Comparison of ENCODE assay signal across 17 cellular contexts in genomic region chr11:8204596-8204995, GRCh38. TPM values are rescaled to one million over a fixed set of nuclear protein-coding genes. Genes with fewer than 3 reads are reported as not detected.
DNase-seq lines count a peak whose midpoint lies in the region; ATAC-seq and TF ChIP-seq lines count a peak whose summit lies in the region.
"Had no signal": no experiment of that assay in that cellular context is flagged by ENCODE, and none has a peak within 500 bp of the region (broad histone marks: within the 10 kb centered on the region; RNA-seq: fewer than 3 reads in every experiment).

No MANE protein-coding gene starts in this region.

- DNase-seq in activated CD8-positive, alpha-beta memory T cell treated with anti-CD3 and anti-CD28 coated beads, Interleukin-2, amount 10 ng/mL, durations not matched to agents 7 days and 5 days = peak; percentile 19
- DNase-seq in activated CD8-positive, alpha-beta memory T cell treated with anti-CD3 and anti-CD28 coated beads, Interleukin-2, amount 50 U/mL, for 4 hours = no peak
- DNase-seq in H7 (peak; percentile 1), islet precursor cell (peak; percentile 26), posterior vena cava (ENCODE audit: low spot score) (peak; percentile 18), NCI-H2029 (lab: John Stamatoyannopoulos, UW) (no peak), testis (no peak)
- DNase-seq: C1 segment of cervical spinal cord; CD4-positive, alpha-beta memory T cell; DMS79; GM23248 had no signal

- H3K27me3 ChIP-seq in H7 (ENCODE audit: control insufficient read depth, insufficient read depth, low read length) (no peaks in the 10 kb centered on the region), testis (no peaks in the 10 kb centered on the region)

- H3K27me3 Mint-ChIP-seq in activated CD8-positive, alpha-beta memory T cell treated with anti-CD3 and anti-CD28 coated beads, Interleukin-2, amount 10 ng/mL, durations not matched to agents 7 days and 5 days = peaks cover 28% of the 10 kb centered on the region

- TF ChIP-seq POLR2A in testis (IDR thresholded peaks at IDR 0.05) = no peak

- H3K9me3 ChIP-seq in testis = no peaks in the 10 kb centered on the region

- CTCF ChIA-PET in activated CD8-positive, alpha-beta memory T cell treated with anti-CD3 and anti-CD28 coated beads, Interleukin-2, amount 10 ng/mL, durations not matched to agents 7 days and 5 days (lab: Charles Lee) = interaction anchor here (1.0 to 2.2 kb wide), 2 partner anchors 12 to 59 kb away, joined by 3 to 5 read pairs; partner anchors contain the start of gene LMO1

- WGBS in testis, 2 donors = 63 to 80% methylated on average over 5 of the region's 5 CpGs

- no peak overlapping the region for H3K27ac Mint-ChIP-seq in activated CD8-positive, alpha-beta memory T cell treated with anti-CD3 and anti-CD28 coated beads, Interleukin-2, amount 10 ng/mL, durations not matched to agents 7 days and 5 days
- H3K27ac Mint-ChIP-seq: CD4-positive, alpha-beta memory T cell had no signal

- H3K27ac ChIP-seq in testis = no peak overlapping the region
- H3K27ac ChIP-seq: 22Rv1, GM23248 had no signal

- H3K9me3 Mint-ChIP-seq in activated CD8-positive, alpha-beta memory T cell treated with anti-CD3 and anti-CD28 coated beads, Interleukin-2, amount 10 ng/mL, durations not matched to agents 7 days and 5 days (ENCODE audit: low read depth) = no peaks in the 10 kb centered on the region

- intact Hi-C loops in posterior vena cava (cut with DNase I) = loop anchor here in 1 of 2 donors (1.0 kb wide), 1 partner anchor 31 kb away; no protein-coding TSS in a partner anchor
- intact Hi-C loops in testis (cut with DNase I; ENCODE audit: low total_unique reads) = no loop called here

- H3K4me1 Mint-ChIP-seq in activated CD8-positive, alpha-beta memory T cell treated with anti-CD3 and anti-CD28 coated beads, Interleukin-2, amount 10 ng/mL, durations not matched to agents 7 days and 5 days = no peaks in the 10 kb centered on the region

- H3K4me1 ChIP-seq in testis = peaks cover 11% of the 10 kb centered on the region

- H3K4me3 ChIP-seq in H7 (ENCODE audit: insufficient read depth, low read depth, low read length) = no peak overlapping the region
- H3K4me3 ChIP-seq in testis = no peak overlapping the region
- H3K4me3 ChIP-seq: GM12878, GM23248 had no signal

- no peaks in the 10 kb centered on the region for H3K36me3 ChIP-seq in H7 (replicated peaks; ENCODE audit: control insufficient read depth, insufficient read depth, low read length)
- H3K36me3 ChIP-seq in testis (ENCODE audit: low read depth, missing control alignments) = no peaks in the 10 kb centered on the region

- H3K36me3 Mint-ChIP-seq in activated CD8-positive, alpha-beta memory T cell treated with anti-CD3 and anti-CD28 coated beads, Interleukin-2, amount 10 ng/mL, durations not matched to agents 7 days and 5 days = no peaks in the 10 kb centered on the region
- H3K36me3 Mint-ChIP-seq: CD4-positive, alpha-beta memory T cell had no signal

- no peak for ATAC-seq in activated CD8-positive, alpha-beta memory T cell treated with anti-CD3 and anti-CD28 coated beads, Interleukin-2, amount 10 ng/mL, durations not matched to agents 7 days and 5 days
- no peak for ATAC-seq in HG03457 (IDR thresholded peaks at IDR 0.05; ENCODE audit: unreplicated experiment)
- ATAC-seq: GM12878, HepG2 had no signal

- H3K4me3 Mint-ChIP-seq in activated CD8-positive, alpha-beta memory T cell treated with anti-CD3 and anti-CD28 coated beads, Interleukin-2, amount 10 ng/mL, durations not matched to agents 7 days and 5 days = no peak overlapping the region
- H3K4me3 Mint-ChIP-seq: CD4-positive, alpha-beta memory T cell had no signal

- no peak for TF ChIP-seq CTCF in testis (IDR thresholded peaks at IDR 0.05)

RNA-seq across cellular contexts. Expression of gene RIC3, which starts 35.8 kb away (rescaled TPM):
- 1 to 10 TPM; 5.7 to 7.4 TPM for total RNA-seq in activated CD8-positive, alpha-beta memory T cell treated with anti-CD3 and anti-CD28 coated beads, Interleukin-2, amount 10 ng/mL, durations not matched to agents 7 days and 5 days
- 5.9 and 10.1 TPM in 2 replicates for total RNA-seq in H7 (2014; rRNA removed; shearing (Covaris generic))
- total RNA-seq in posterior vena cava (1 to 10 TPM; 6.0 to 7.7 TPM), testis (10 to 100 TPM; 42.3 to 48.6 TPM)
- 18.7 TPM for polyA plus RNA-seq in testis (ENCODE audit: insufficient read depth, low read depth, low replicate concordance)
- total RNA-seq: A673, G401, GM23248, HepG2 had no signal
- polyA plus RNA-seq: HepG2 had no signal

RNA-seq across cellular contexts. Expression of gene LMO1, which starts 59.1 kb away (rescaled TPM):
- total RNA-seq in activated CD8-positive, alpha-beta memory T cell treated with anti-CD3 and anti-CD28 coated beads, Interleukin-2, amount 10 ng/mL, durations not matched to agents 7 days and 5 days = not detected
- 0.22 and 0.94 TPM in 2 replicates for total RNA-seq in H7 (2014; rRNA removed; shearing (Covaris generic))
- total RNA-seq in posterior vena cava (under 1 TPM in 1 of 2 donors, not detected in 1; 0.38 TPM), testis (1 to 10 TPM in 1 of 2 donors, not detected in 1; 1.5 TPM)
- polyA plus RNA-seq in testis (ENCODE audit: insufficient read depth, low read depth, low replicate concordance) = 1.3 TPM
- total RNA-seq: A673; CD4-positive, alpha-beta memory T cell; G401; GM12878; GM23248; HepG2 had no signal
- polyA plus RNA-seq: CD4-positive, alpha-beta memory T cell; GM12878; GM23248; HepG2 had no signal

Comparison
In these comparisons a context has a peak if more than half of its experiments do, and no peak if none do; other contexts are left out.
1. DNase-seq: peak in activated CD8-positive, alpha-beta memory T cell treated with anti-CD3 and anti-CD28 coated beads, Interleukin-2, amount 10 ng/mL, durations not matched to agents 7 days and 5 days (single experiment), H7 (single experiment), islet precursor cell (single experiment) and posterior vena cava (single experiment); none in activated CD8-positive, alpha-beta memory T cell treated with anti-CD3 and anti-CD28 coated beads, Interleukin-2, amount 50 U/mL, for 4 hours (single experiment), NCI-H2029 (single experiment) and testis (single experiment).